ENCODE assay signal across 26 cellular contexts in the genomic region with DNA sequence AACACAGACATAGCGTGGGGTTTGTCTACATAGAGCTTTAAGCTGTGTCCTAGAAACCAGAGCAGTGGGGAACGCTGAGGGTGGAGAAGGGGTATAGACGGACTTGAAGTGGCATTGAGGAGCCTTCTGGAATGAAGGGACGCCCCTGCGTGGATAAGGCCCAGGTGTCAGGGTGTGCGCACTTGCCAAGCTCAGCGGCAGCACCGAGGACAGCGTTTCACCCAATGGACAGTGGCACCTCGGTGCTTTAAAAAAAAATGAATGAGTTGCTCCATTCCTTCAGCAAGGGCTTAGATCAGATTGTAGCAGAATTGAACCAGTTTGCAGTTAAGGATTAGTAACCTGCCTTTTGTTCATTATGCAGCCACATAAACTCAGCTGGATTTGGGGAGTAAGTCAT. TPM values are rescaled to one million over a fixed set of nuclear protein-coding genes. Genes with fewer than 3 reads are reported as not detected.
"Had no signal": no experiment of that assay in that cellular context is flagged by ENCODE, and none has a peak within 500 bp of the region (broad histone marks: within the 10 kb centered on the region; RNA-seq: fewer than 3 reads in every experiment).

No MANE protein-coding gene starts in this region.

- H3K4me1 Mint-ChIP-seq: nephron had no signal

- H3K27ac ChIP-seq: colonic mucosa, gastrocnemius medialis, hepatocyte, right lobe of liver, testis, transverse colon, WERI-Rb-1 had no signal

- FAIRE-seq: bronchial epithelial cell, keratinocyte had no signal

- H2AFZ ChIP-seq: hepatocyte had no signal

- H3K27ac Mint-ChIP-seq: activated T-cell treated with anti-CD3 and anti-CD28 coated beads, Interleukin-2, amount 50 U/mL, for 72 hours; nephron had no signal

- H3K27me3 ChIP-seq: colonic mucosa, gastrocnemius medialis, hepatocyte, right lobe of liver, testis, transverse colon had no signal

- DNase-seq: activated CD4-positive, alpha-beta T cell treated with anti-CD3 and anti-CD28 coated beads, Interleukin-2, amount 50 U/mL, for 1 hour; activated CD4-positive, CD25-positive, alpha-beta regulatory T cell treated with anti-CD3 and anti-CD28 coated beads, Interleukin-2, amount 50 U/mL, for 72 hours; activated effector memory CD4-positive, alpha-beta T cell treated with anti-CD3 and anti-CD28 coated beads, Interleukin-2, amount 50 U/mL, for 16 hours; activated naive CD4-positive, alpha-beta T cell treated with anti-CD3 and anti-CD28 coated beads for 36 hours; activated T-cell treated with anti-CD3 and anti-CD28 coated beads for 4 hours; activated T-cell treated with anti-CD3 and anti-CD28 coated beads, Interleukin-2, amount 50 U/mL, for 72 hours; amniotic stem cell; colonic mucosa; effector memory CD8-positive, alpha-beta T cell; erythroblast; gastrocnemius medialis; glutamatergic neuron; left cardiac atrium; left ventricle myocardium superior; right lobe of liver; stimulated activated CD4-positive, alpha-beta T cell treated with anti-CD3 and anti-CD28 coated beads, Interleukin-2, amount 100 ng/mL, for 48 hours; stimulated activated naive CD4-positive, alpha-beta T cell treated with Interleukin-2 at 50 U/mL for 16 hours; T-helper 17 cell; T1000; testis; transverse colon; WERI-Rb-1 had no signal

- H3K4me3 ChIP-seq: colonic mucosa, gastrocnemius medialis, hepatocyte, right lobe of liver, testis, transverse colon had no signal

- H3K4me1 ChIP-seq: colonic mucosa, gastrocnemius medialis, right lobe of liver, transverse colon had no signal

- H3K9me3 Mint-ChIP-seq: activated naive CD4-positive, alpha-beta T cell treated with anti-CD3 and anti-CD28 coated beads for 36 hours; activated T-cell treated with anti-CD3 and anti-CD28 coated beads, Interleukin-2, amount 50 U/mL, for 72 hours; effector memory CD8-positive, alpha-beta T cell had no signal

- H3K9me3 ChIP-seq: colonic mucosa, gastrocnemius medialis, right lobe of liver, testis, transverse colon had no signal

- H3K79me2 ChIP-seq: hepatocyte had no signal

- H3K27me3 Mint-ChIP-seq: effector memory CD8-positive, alpha-beta T cell; T-helper 17 cell had no signal

- H3K4me2 ChIP-seq: hepatocyte had no signal

- ATAC-seq: activated T-cell treated with anti-CD3 and anti-CD28 coated beads, Interleukin-2, amount 50 U/mL, for 72 hours; effector memory CD8-positive, alpha-beta T cell; gastrocnemius medialis; left cardiac atrium; left ventricle myocardium superior; T-helper 17 cell had no signal

- H3K4me3 Mint-ChIP-seq: activated naive CD4-positive, alpha-beta T cell treated with anti-CD3 and anti-CD28 coated beads for 36 hours; activated T-cell treated with anti-CD3 and anti-CD28 coated beads, Interleukin-2, amount 50 U/mL, for 72 hours; effector memory CD8-positive, alpha-beta T cell; nephron; T-helper 17 cell had no signal

RNA-seq across cellular contexts. Expression of gene MMP17, which starts 33.6 kb away (rescaled TPM):
- total RNA-seq: activated naive CD4-positive, alpha-beta T cell treated with anti-CD3 and anti-CD28 coated beads for 36 hours; activated T-cell treated with anti-CD3 and anti-CD28 coated beads, Interleukin-2, amount 50 U/mL, for 72 hours had no signal
